Comparison of ENCODE assay signal across 11 cellular contexts in genomic region chr6:158655569-158656450, GRCh38. TPM values are rescaled to one million over a fixed set of nuclear protein-coding genes. Genes with fewer than 3 reads are reported as not detected.
DNase-seq lines count a peak whose midpoint lies in the region; ATAC-seq and TF ChIP-seq lines count a peak whose summit lies in the region.
"Had no signal": no experiment of that assay in that cellular context is flagged by ENCODE, and none has a peak within 500 bp of the region (broad histone marks: within the 10 kb centered on the region; RNA-seq: fewer than 3 reads in every experiment).

No MANE protein-coding gene starts in this region.

- POLR2A ChIA-PET in CD8-positive, alpha-beta T cell (lab: Charles Lee): interaction anchor here (0.7 kb wide), 1 partner anchor 11 kb away, joined by 3 read pairs; the partner anchor contains the start of gene DYNLT1
- POLR2A ChIA-PET in naive thymus-derived CD8-positive, alpha-beta T cell (lab: Charles Lee): interaction anchor here (0.6 to 6.0 kb wide), 6 partner anchors 7 to 156 kb away, joined by 3 to 55 read pairs (median 3); partner anchors contain the start of gene DYNLT1

- no peaks in the 10 kb centered on the region for H3K9me3 ChIP-seq in CD8-positive, alpha-beta T cell (ENCODE audit: low read length)
- H3K9me3 ChIP-seq: right lobe of liver had no signal

- no peak for TF ChIP-seq CTCF in CD8-positive, alpha-beta T cell (IDR thresholded peaks at IDR 0.05)
- no peak for TF ChIP-seq CTCF in GM20000 (IDR thresholded peaks at IDR 0.05; ENCODE audit: extremely low read depth, missing control alignments)

- no peak overlapping the region for H3K27ac ChIP-seq in CD8-positive, alpha-beta T cell (ENCODE audit: low read depth, low read length)
- H3K27ac ChIP-seq: right lobe of liver had no signal

- CTCF ChIA-PET in CD8-positive, alpha-beta T cell (lab: Charles Lee): interaction anchor here (0.6 to 1.9 kb wide), 4 partner anchors 27 to 775 kb away, joined by 3 to 12 read pairs (median 3); no protein-coding TSS in a partner anchor

- DNase-seq in CD8-positive, alpha-beta T cell: peak in 1 of 7 experiments; percentile 4
- DNase-seq in NCI-H1436 (lab: John Stamatoyannopoulos, UW): peak; percentile 81
- peak; percentile 58 for DNase-seq in activated CD8-positive, alpha-beta memory T cell treated with anti-CD3 and anti-CD28 coated beads, Interleukin-2, amount 50 U/mL, for 48 hours
- no peak for DNase-seq in naive thymus-derived CD8-positive, alpha-beta T cell
- DNase-seq in stimulated activated naive B cell treated with anti-CD40 and anti-IgM and Interleukin-4, amounts not matched to agents 10 μg/mL and 1 μg/mL and 100 μg/mL, for 72 hours: no peak
- no peak for DNase-seq in SKM-1 (lab: John Stamatoyannopoulos, UW; ENCODE audit: unreplicated experiment)
- no peak for DNase-seq in GM20000 (ENCODE audit: low spot score)
- DNase-seq: NCI-H2081 treated with DMSO at 0.1 percent for 48 hours had no signal

- peaks cover 46% of the 10 kb centered on the region for H3K4me1 ChIP-seq in CD8-positive, alpha-beta T cell (ENCODE audit: insufficient read depth, low read length)

- H3K4me3 Mint-ChIP-seq in CD8-positive, alpha-beta T cell: peak overlapping the region; percentile 63
- H3K4me3 Mint-ChIP-seq in naive thymus-derived CD8-positive, alpha-beta T cell: peak overlapping the region; percentile 64 to 89 (median 82)
- no peak overlapping the region for H3K4me3 Mint-ChIP-seq in stimulated activated naive B cell treated with anti-CD40 and anti-IgM and Interleukin-4, amounts not matched to agents 10 μg/mL and 1 μg/mL and 100 μg/mL, for 72 hours

- intact Hi-C loops in CD8-positive, alpha-beta T cell (cut with DNase I, micrococcal nuclease): no loop called here

- no peak for ATAC-seq in CD8-positive, alpha-beta T cell
- ATAC-seq in naive thymus-derived CD8-positive, alpha-beta T cell: no peak
- ATAC-seq in stimulated activated naive B cell treated with anti-CD40 and anti-IgM and Interleukin-4, amounts not matched to agents 10 μg/mL and 1 μg/mL and 100 μg/mL, for 72 hours (replicated peaks): no peak
- ATAC-seq in HG03280 (IDR thresholded peaks at IDR 0.05; ENCODE audit: unreplicated experiment): no peak
- ATAC-seq: activated CD4-positive, CD25-positive, alpha-beta regulatory T cell treated with anti-CD3 and anti-CD28 coated beads, Interleukin-2, amount 50 U/mL, for 24 hours had no signal

- H3K4me1 Mint-ChIP-seq in CD8-positive, alpha-beta T cell (ENCODE audit: low read depth): peaks cover 67% of the 10 kb centered on the region
- peaks cover 17 to 76% (median 61%) of the 10 kb centered on the region in 4 donors for H3K4me1 Mint-ChIP-seq in naive thymus-derived CD8-positive, alpha-beta T cell
- H3K4me1 Mint-ChIP-seq in stimulated activated naive B cell treated with anti-CD40 and anti-IgM and Interleukin-4, amounts not matched to agents 10 μg/mL and 1 μg/mL and 100 μg/mL, for 72 hours: peaks cover 25 to 51% of the 10 kb centered on the region in 2 donors

- H3K27me3 ChIP-seq in CD8-positive, alpha-beta T cell (ENCODE audit: insufficient read depth, low read length): no peaks in the 10 kb centered on the region
- H3K27me3 ChIP-seq: right lobe of liver had no signal

- H3K27me3 Mint-ChIP-seq in CD8-positive, alpha-beta T cell (ENCODE audit: low read depth): no peaks in the 10 kb centered on the region
- no peaks in the 10 kb centered on the region for H3K27me3 Mint-ChIP-seq in naive thymus-derived CD8-positive, alpha-beta T cell
- peaks cover 22 to 25% of the 10 kb centered on the region in 2 donors for H3K27me3 Mint-ChIP-seq in stimulated activated naive B cell treated with anti-CD40 and anti-IgM and Interleukin-4, amounts not matched to agents 10 μg/mL and 1 μg/mL and 100 μg/mL, for 72 hours

- no peaks in the 10 kb centered on the region for H3K36me3 ChIP-seq in CD8-positive, alpha-beta T cell (ENCODE audit: insufficient read depth, low read length)
- H3K36me3 ChIP-seq: right lobe of liver had no signal

- no peaks in the 10 kb centered on the region for H3K9me3 Mint-ChIP-seq in CD8-positive, alpha-beta T cell
- H3K9me3 Mint-ChIP-seq in naive thymus-derived CD8-positive, alpha-beta T cell: no peaks in the 10 kb centered on the region
- H3K9me3 Mint-ChIP-seq in stimulated activated naive B cell treated with anti-CD40 and anti-IgM and Interleukin-4, amounts not matched to agents 10 μg/mL and 1 μg/mL and 100 μg/mL, for 72 hours: no peaks in the 10 kb centered on the region

- no peak overlapping the region for H3K4me3 ChIP-seq in CD8-positive, alpha-beta T cell (ENCODE audit: low read depth, low read length)
- H3K4me3 ChIP-seq: right lobe of liver had no signal

- H3K36me3 Mint-ChIP-seq in CD8-positive, alpha-beta T cell: peaks cover 21% of the 10 kb centered on the region
- H3K36me3 Mint-ChIP-seq in naive thymus-derived CD8-positive, alpha-beta T cell: peaks cover 0 to 6% (median 0%) of the 10 kb centered on the region in 3 donors
- peaks cover 16 to 44% of the 10 kb centered on the region in 2 donors for H3K36me3 Mint-ChIP-seq in stimulated activated naive B cell treated with anti-CD40 and anti-IgM and Interleukin-4, amounts not matched to agents 10 μg/mL and 1 μg/mL and 100 μg/mL, for 72 hours

- peak overlapping the region; percentile 97 for H3K27ac Mint-ChIP-seq in CD8-positive, alpha-beta T cell
- peak overlapping the region; percentile 90 to 100 (median 99) for H3K27ac Mint-ChIP-seq in naive thymus-derived CD8-positive, alpha-beta T cell
- no peak overlapping the region for H3K27ac Mint-ChIP-seq in stimulated activated naive B cell treated with anti-CD40 and anti-IgM and Interleukin-4, amounts not matched to agents 10 μg/mL and 1 μg/mL and 100 μg/mL, for 72 hours

RNA-seq across cellular contexts. Expression of gene SYTL3, which starts 6.0 kb away (rescaled TPM):
- total RNA-seq in CD8-positive, alpha-beta T cell: 10 to 100 TPM; 38.2 to 44.6 TPM
- total RNA-seq in naive thymus-derived CD8-positive, alpha-beta T cell: 10 to 100 TPM; 11.1 to 13.6 TPM
- polyA plus RNA-seq in naive thymus-derived CD8-positive, alpha-beta T cell: 10 to 100 TPM; 15.7 to 16.1 (median 15.8) TPM

RNA-seq across cellular contexts. Expression of gene DYNLT1, which starts 11.3 kb away (rescaled TPM):
- 100 to 1,000 TPM; 109 TPM for total RNA-seq in CD8-positive, alpha-beta T cell
- total RNA-seq in naive thymus-derived CD8-positive, alpha-beta T cell: 10 to 100 TPM; 54.4 to 54.7 TPM
- polyA plus RNA-seq in naive thymus-derived CD8-positive, alpha-beta T cell: 10 to 100 TPM; 63.3 to 78.6 (median 63.7) TPM

Comparison
In these comparisons a context has a peak if more than half of its experiments do, and no peak if none do; other contexts are left out.
1. DNase-seq: peak in NCI-H1436 (single experiment) and activated CD8-positive, alpha-beta memory T cell treated with anti-CD3 and anti-CD28 coated beads, Interleukin-2, amount 50 U/mL, for 48 hours (single experiment); none in naive thymus-derived CD8-positive, alpha-beta T cell (0 of 10), stimulated activated naive B cell treated with anti-CD40 and anti-IgM and Interleukin-4, amounts not matched to agents 10 μg/mL and 1 μg/mL and 100 μg/mL, for 72 hours (single experiment), SKM-1 (single experiment) and GM20000 (single experiment).
2. H3K4me3 Mint-ChIP-seq: peak in CD8-positive, alpha-beta T cell (single experiment) and naive thymus-derived CD8-positive, alpha-beta T cell (10 of 10); none in stimulated activated naive B cell treated with anti-CD40 and anti-IgM and Interleukin-4, amounts not matched to agents 10 μg/mL and 1 μg/mL and 100 μg/mL, for 72 hours (0 of 2).